Comparison of ENCODE assay signal across 1 cellular context in genomic region chr7:65955718-65956117, GRCh38.
TF ChIP-seq lines count a peak whose summit lies in the region.

No MANE protein-coding gene starts in this region.

TF ChIP-seq in HepG2, 621 proteins besides CTCF, POLR2A, EP300 and RAD21 (continued from another document):
- TF ChIP-seq NFE2 (CRISPR knock-in tag; IDR thresholded peaks at IDR 0.05) (no peak), MAFF (IDR thresholded peaks at IDR 0.05; ENCODE audit: low read depth, low read length) (peak; percentile 78), HBP1 (CRISPR knock-in tag; IDR thresholded peaks at IDR 0.05; ENCODE audit: low read depth) (no peak)
